ENCODE assay signal across 13 cellular contexts in genomic region chr3:138219255-138219654, GRCh38. TPM values are rescaled to one million over a fixed set of nuclear protein-coding genes. Genes with fewer than 3 reads are reported as not detected.
A peak's percentile ranks its signal among the peaks of the same experiment; 100 is the strongest.
DNase-seq lines count a peak whose midpoint lies in the region; ATAC-seq, FAIRE-seq and TF ChIP-seq lines count a peak whose summit lies in the region.
"Had no signal": no experiment of that assay in that cellular context is flagged by ENCODE, and none has a peak within 500 bp of the region (broad histone marks: within the 10 kb centered on the region; RNA-seq: fewer than 3 reads in every experiment).

No MANE protein-coding gene starts in this region.

- no peak overlapping the region for H2AFZ ChIP-seq in astrocyte (ENCODE audit: low read depth, low read length)

- H3K4me3 ChIP-seq in astrocyte (ENCODE audit: insufficient read depth, low read depth, low read length) = no peak overlapping the region
- H3K4me3 ChIP-seq: psoas muscle, tibial nerve had no signal

- no peak for ATAC-seq in HG03175 (IDR thresholded peaks at IDR 0.05; ENCODE audit: unreplicated experiment)
- no peak for ATAC-seq in activated CD8-positive, alpha-beta memory T cell treated with anti-CD3 and anti-CD28 coated beads, Interleukin-2, amount 10 ng/mL, durations not matched to agents 7 days and 5 days
- ATAC-seq: psoas muscle had no signal

- CTCF ChIA-PET in activated CD8-positive, alpha-beta memory T cell treated with anti-CD3 and anti-CD28 coated beads, Interleukin-2, amount 10 ng/mL, durations not matched to agents 7 days and 5 days (lab: Charles Lee) = no interaction called here

- H3K36me3 ChIP-seq in astrocyte (ENCODE audit: insufficient read depth, low read length) = peaks cover 4% of the 10 kb centered on the region

- no peaks in the 10 kb centered on the region for H3K4me1 ChIP-seq in astrocyte (ENCODE audit: insufficient read depth, low read length)

- no peak for TF ChIP-seq CTCF in astrocyte (IDR thresholded peaks at IDR 0.05; ENCODE audit: insufficient read depth, low read depth, low read length)

- H4K20me1 ChIP-seq in astrocyte (ENCODE audit: insufficient read depth, low read length) = peaks cover 34% of the 10 kb centered on the region

- peaks cover 39% of the 10 kb centered on the region for H3K79me2 ChIP-seq in astrocyte (ENCODE audit: insufficient read depth, low read length)

- H3K9me3 ChIP-seq in astrocyte (ENCODE audit: insufficient read depth, low read depth, low read length) = no peaks in the 10 kb centered on the region
- H3K9me3 ChIP-seq: psoas muscle, tibial nerve had no signal

- peaks cover 16% of the 10 kb centered on the region for H3K4me1 Mint-ChIP-seq in astrocyte (ENCODE audit: low read depth, unreplicated experiment)
- H3K4me1 Mint-ChIP-seq in activated CD8-positive, alpha-beta memory T cell treated with anti-CD3 and anti-CD28 coated beads, Interleukin-2, amount 10 ng/mL, durations not matched to agents 7 days and 5 days = peaks cover 32% of the 10 kb centered on the region

- no peak overlapping the region for H3K27ac ChIP-seq in astrocyte (ENCODE audit: low read depth, low read length)
- H3K27ac ChIP-seq: 22Rv1, psoas muscle, tibial nerve had no signal

- no peak overlapping the region for H3K27ac Mint-ChIP-seq in astrocyte (ENCODE audit: unreplicated experiment)
- H3K27ac Mint-ChIP-seq in activated CD8-positive, alpha-beta memory T cell treated with anti-CD3 and anti-CD28 coated beads, Interleukin-2, amount 10 ng/mL, durations not matched to agents 7 days and 5 days = no peak overlapping the region

- no peak overlapping the region for H3K4me2 ChIP-seq in astrocyte (ENCODE audit: low read length)

- FAIRE-seq in astrocyte (lab: Jason Lieb, UNC) = peak; percentile 39

- DNase-seq in SIG-M5 treated with dmso at 0.1 percent for 504 hours (lab: John Stamatoyannopoulos, UW; ENCODE audit: unreplicated experiment) = peak; percentile 25
- no peak for DNase-seq in SIG-M5 (lab: John Stamatoyannopoulos, UW)
- peak; percentile 15 for DNase-seq in KBM-7
- DNase-seq in astrocyte (ENCODE audit: low read depth) = no peak
- peak; percentile 9 for DNase-seq in non-pigmented ciliary epithelial cell (ENCODE audit: low read depth)
- DNase-seq in activated CD8-positive, alpha-beta memory T cell treated with anti-CD3 and anti-CD28 coated beads, Interleukin-2, amount 10 ng/mL, durations not matched to agents 7 days and 5 days = no peak
- DNase-seq in iPS-NIHi11 (ENCODE audit: low spot score) = no peak
- DNase-seq: cerebellar nuclear complex, erythroblast, psoas muscle had no signal

- H3K4me3 Mint-ChIP-seq in astrocyte (ENCODE audit: unreplicated experiment) = no peak overlapping the region
- no peak overlapping the region for H3K4me3 Mint-ChIP-seq in activated CD8-positive, alpha-beta memory T cell treated with anti-CD3 and anti-CD28 coated beads, Interleukin-2, amount 10 ng/mL, durations not matched to agents 7 days and 5 days

- in situ Hi-C loops in KBM-7 (cut with MboI; ENCODE audit: low pct_unique_long_range_greater_than_20kb, low sequenced_read_pairs) = no loop called here

- no peaks in the 10 kb centered on the region for H3K27me3 ChIP-seq in astrocyte (ENCODE audit: insufficient read depth, low read length)
- H3K27me3 ChIP-seq: tibial nerve had no signal

- H3K9ac ChIP-seq in astrocyte (ENCODE audit: low read length) = no peak overlapping the region

- H3K27me3 Mint-ChIP-seq in astrocyte (ENCODE audit: low read depth, unreplicated experiment) = no peaks in the 10 kb centered on the region
- H3K27me3 Mint-ChIP-seq in activated CD8-positive, alpha-beta memory T cell treated with anti-CD3 and anti-CD28 coated beads, Interleukin-2, amount 10 ng/mL, durations not matched to agents 7 days and 5 days = no peaks in the 10 kb centered on the region

- H3K9me3 Mint-ChIP-seq in astrocyte (ENCODE audit: unreplicated experiment) = no peaks in the 10 kb centered on the region
- H3K9me3 Mint-ChIP-seq in activated CD8-positive, alpha-beta memory T cell treated with anti-CD3 and anti-CD28 coated beads, Interleukin-2, amount 10 ng/mL, durations not matched to agents 7 days and 5 days (ENCODE audit: low read depth) = no peaks in the 10 kb centered on the region

- H3K36me3 Mint-ChIP-seq in astrocyte (ENCODE audit: low read depth, unreplicated experiment) = peaks cover 7% of the 10 kb centered on the region
- H3K36me3 Mint-ChIP-seq in activated CD8-positive, alpha-beta memory T cell treated with anti-CD3 and anti-CD28 coated beads, Interleukin-2, amount 10 ng/mL, durations not matched to agents 7 days and 5 days = peaks cover 20% of the 10 kb centered on the region

RNA-seq across cellular contexts. Expression of gene ARMC8, which starts 32.2 kb away (rescaled TPM):
- total RNA-seq in astrocyte = 33.2 and 36.5 TPM in 2 replicates
- total RNA-seq in activated CD8-positive, alpha-beta memory T cell treated with anti-CD3 and anti-CD28 coated beads, Interleukin-2, amount 10 ng/mL, durations not matched to agents 7 days and 5 days = 10 to 100 TPM; 48.4 to 54.3 TPM

RNA-seq across cellular contexts. Expression of gene DBR1, which starts 44.5 kb away (rescaled TPM):
- 14.8 and 14.9 TPM in 2 replicates for total RNA-seq in astrocyte
- total RNA-seq in activated CD8-positive, alpha-beta memory T cell treated with anti-CD3 and anti-CD28 coated beads, Interleukin-2, amount 10 ng/mL, durations not matched to agents 7 days and 5 days = 10 to 100 TPM; 22.0 to 23.0 TPM

Comparison
In these comparisons a context has a peak if more than half of its experiments do, and no peak if none do; other contexts are left out.
1. DNase-seq: peak in SIG-M5 treated with dmso at 0.1 percent for 504 hours (single experiment), KBM-7 (single experiment) and non-pigmented ciliary epithelial cell (single experiment); none in SIG-M5 (single experiment), astrocyte (single experiment), activated CD8-positive, alpha-beta memory T cell treated with anti-CD3 and anti-CD28 coated beads, Interleukin-2, amount 10 ng/mL, durations not matched to agents 7 days and 5 days (single experiment) and iPS-NIHi11 (single experiment).